Comparison of ENCODE assay signal across 9 cellular contexts in the genomic region with DNA sequence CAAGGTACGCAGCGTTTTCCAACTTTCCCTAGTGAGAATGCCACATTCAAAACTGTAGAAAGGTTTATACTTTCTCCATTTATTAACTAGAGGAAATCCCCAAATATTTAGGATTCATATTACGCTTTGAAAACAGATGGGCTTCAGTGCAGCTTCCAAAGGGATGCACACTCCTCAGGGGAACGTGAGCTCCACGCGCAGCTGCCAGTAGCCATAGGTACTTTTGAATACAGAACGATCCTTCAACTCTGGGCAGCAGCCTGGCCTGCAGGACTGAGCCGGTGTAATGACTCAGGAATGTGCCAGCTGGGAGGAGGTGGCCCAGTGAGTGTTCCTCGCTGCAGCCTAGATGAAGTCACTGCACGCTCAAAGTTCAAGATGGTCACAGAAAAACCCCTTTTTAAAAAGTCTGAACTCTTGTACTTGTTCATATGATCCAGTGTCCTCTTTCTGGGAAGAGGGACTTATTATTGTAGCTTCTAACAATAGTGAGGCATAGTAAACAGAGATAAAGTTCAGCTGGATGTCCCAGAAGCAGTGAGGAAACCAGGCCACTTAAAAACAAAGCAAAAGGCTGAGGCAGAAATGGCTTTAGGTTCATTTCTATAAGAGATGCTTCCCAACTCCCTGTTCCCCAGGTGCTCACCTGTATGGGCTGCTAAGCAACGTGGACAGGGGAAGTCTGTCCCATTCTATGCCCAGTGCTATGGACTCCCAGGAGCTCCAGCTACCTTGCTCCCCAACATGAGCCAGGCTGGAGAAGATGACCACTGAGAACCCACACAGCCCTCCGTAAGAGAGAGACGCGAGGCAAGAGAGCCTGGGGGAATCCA.
A peak's percentile ranks its signal among the peaks of the same experiment; 100 is the strongest.
DNase-seq lines count a peak whose midpoint lies in the region; ATAC-seq, FAIRE-seq and TF ChIP-seq lines count a peak whose summit lies in the region.
"Had no signal": no experiment of that assay in that cellular context is flagged by ENCODE, and none has a peak within 500 bp of the region (broad histone marks: within the 10 kb centered on the region; RNA-seq: fewer than 3 reads in every experiment).

No MANE protein-coding gene starts in this region.

- no peak; the same call in 1 of the 2 replicates for TF ChIP-seq RAD21 in HepG2 (CRISPR knock-in tag; IDR thresholded peaks at IDR 0.05)

- WGBS in HepG2 (ENCODE audit: low lambda C conversion rate): 17% methylated on average over 14 of the region's 14 CpGs

- H3K27me3 Mint-ChIP-seq in type B pancreatic cell: no peaks in the 10 kb centered on the region
- H3K27me3 Mint-ChIP-seq in effector memory CD8-positive, alpha-beta T cell: peaks cover 78 to 82% of the 10 kb centered on the region in 2 donors
- peaks cover 40% of the 10 kb centered on the region for H3K27me3 Mint-ChIP-seq in activated T-helper 17 cell treated with anti-CD3 and anti-CD28 coated beads, Interleukin-2, amount 50 U/mL, for 72 hours

- H3K27me3 ChIP-seq in HepG2 (ENCODE audit: control insufficient read depth in 1 of 2, insufficient read depth in 2 of 2, low read length in 2 of 2): no peaks in the 10 kb centered on the region

- H3K4me1 Mint-ChIP-seq in type B pancreatic cell (ENCODE audit: unreplicated experiment): peaks cover 42% of the 10 kb centered on the region
- no peaks in the 10 kb centered on the region for H3K4me1 Mint-ChIP-seq in effector memory CD8-positive, alpha-beta T cell (ENCODE audit: low read depth in 2 of 2)
- no peaks in the 10 kb centered on the region for H3K4me1 Mint-ChIP-seq in activated T-helper 17 cell treated with anti-CD3 and anti-CD28 coated beads, Interleukin-2, amount 50 U/mL, for 72 hours

- CTCF ChIA-PET in HepG2 (lab: Yijun Ruan, JAX; ENCODE audit: low intra/inter-chr PET ratio, low total read pairs): no interaction called here

- POLR2A ChIA-PET in HepG2 (lab: Yijun Ruan, JAX): interaction anchor here (0.7 to 3.9 kb wide), 9 partner anchors 9 to 466 kb away, joined by 3 to 48 read pairs (median 3); no protein-coding TSS in a partner anchor

- H3K79me2 ChIP-seq in HepG2 (ENCODE audit: insufficient read depth, low read length): no peaks in the 10 kb centered on the region

- TSS peak; percentile 99 for BruUV-seq in HepG2 (replicated peaks; lab: Mats Ljungman, UMichigan)

- peak overlapping the region; percentile 72 for H3K4me2 ChIP-seq in HepG2 (ENCODE audit: low read depth, low read length)

- peak overlapping the region; percentile 89 for H3K27ac ChIP-seq in HepG2 (ENCODE audit: extremely low read length, insufficient read depth, low read length)

- in situ Hi-C loops in HepG2 (cut with HindIII; ENCODE audit: extremely low pct_ligation_motif_present, low pct_unique_long_range_greater_than_20kb): no loop called here

- H3K9me3 ChIP-seq in HepG2 (ENCODE audit: low read length): no peaks in the 10 kb centered on the region

- TF ChIP-seq EP300 in HepG2 (IDR thresholded peaks at IDR 0.05; ENCODE audit: low read depth in 2 of 2, low read length in 2 of 2) (peak; percentile 57 to 82; a peak in 2 of 4 replicates), HepG2 (CRISPR knock-in tag; IDR thresholded peaks at IDR 0.05; ENCODE audit: borderline replicate concordance) (peak; percentile 79)

- ATAC-seq in HepG2 (peak; percentile 99), HG03565 (IDR thresholded peaks at IDR 0.05; ENCODE audit: unreplicated experiment) (no peak)
- ATAC-seq in effector memory CD8-positive, alpha-beta T cell (replicated peaks): no peak
- ATAC-seq in activated T-helper 17 cell treated with anti-CD3 and anti-CD28 coated beads, Interleukin-2, amount 50 U/mL, for 72 hours (replicated peaks): no peak

- no peak overlapping the region for H2AFZ ChIP-seq in HepG2 (ENCODE audit: low read length)

- peak; percentile 99 for FAIRE-seq in HepG2 (lab: Jason Lieb, UNC)

- peaks cover 11% of the 10 kb centered on the region for H3K9me3 Mint-ChIP-seq in type B pancreatic cell
- no peaks in the 10 kb centered on the region for H3K9me3 Mint-ChIP-seq in effector memory CD8-positive, alpha-beta T cell
- H3K9me3 Mint-ChIP-seq in activated T-helper 17 cell treated with anti-CD3 and anti-CD28 coated beads, Interleukin-2, amount 50 U/mL, for 72 hours: no peaks in the 10 kb centered on the region

- peak; percentile 41 to 69; a peak in 3 of 4 replicates for TF ChIP-seq POLR2A in HepG2 (IDR thresholded peaks at IDR 0.05; ENCODE audit: insufficient read depth in 1 of 2, low read depth in 2 of 2, low read length in 2 of 2)

- H3K36me3 Mint-ChIP-seq in type B pancreatic cell: peaks cover 28% of the 10 kb centered on the region
- H3K36me3 Mint-ChIP-seq in effector memory CD8-positive, alpha-beta T cell (ENCODE audit: insufficient read depth): no peaks in the 10 kb centered on the region
- no peaks in the 10 kb centered on the region for H3K36me3 Mint-ChIP-seq in activated T-helper 17 cell treated with anti-CD3 and anti-CD28 coated beads, Interleukin-2, amount 50 U/mL, for 72 hours (ENCODE audit: low read depth)

- intact Hi-C loops in HepG2 (cut with micrococcal nuclease; ENCODE audit: unreplicated experiment): loop anchor here (5.0 kb wide), 1 partner anchor 36 kb away; no protein-coding TSS in a partner anchor

- peaks cover 0 to 1% of the 10 kb centered on the region in 2 experiments; a peak in 1 of 5 replicates for H3K36me3 ChIP-seq in HepG2 (replicated peaks in 1 of 2; ENCODE audit: control insufficient read depth in 1 of 2, insufficient read depth in 2 of 2, low read length in 2 of 2)

- H3K27ac Mint-ChIP-seq in type B pancreatic cell: peak overlapping the region; percentile 80
- no peak overlapping the region for H3K27ac Mint-ChIP-seq in effector memory CD8-positive, alpha-beta T cell
- H3K27ac Mint-ChIP-seq in activated T-helper 17 cell treated with anti-CD3 and anti-CD28 coated beads, Interleukin-2, amount 50 U/mL, for 72 hours: no peak overlapping the region

- DNase-seq in LHCN-M2 (ENCODE audit: low read depth): peak; percentile 97
- DNase-seq in choroid plexus epithelial cell (ENCODE audit: low read depth): peak; percentile 93
- peak; percentile 97 for DNase-seq in HepG2 (ENCODE audit: low spot score)
- DNase-seq in type B pancreatic cell (ENCODE audit: extremely low spot score, unreplicated experiment): no peak
- no peak for DNase-seq in effector memory CD8-positive, alpha-beta T cell
- DNase-seq: activated naive CD4-positive, alpha-beta T cell; retina had no signal

- no peak overlapping the region for H3K4me3 Mint-ChIP-seq in type B pancreatic cell
- H3K4me3 Mint-ChIP-seq in effector memory CD8-positive, alpha-beta T cell: no peak overlapping the region
- no peak overlapping the region for H3K4me3 Mint-ChIP-seq in activated T-helper 17 cell treated with anti-CD3 and anti-CD28 coated beads, Interleukin-2, amount 50 U/mL, for 72 hours

- peak overlapping the region; percentile 70 for H3K9ac ChIP-seq in HepG2 (ENCODE audit: insufficient read depth, low read depth, low read length)

- no peak for TF ChIP-seq CTCF in choroid plexus epithelial cell (conservative IDR thresholded peaks at IDR 0.05; ENCODE audit: low read depth, low read length)
- TF ChIP-seq CTCF in HepG2 (CRISPR knock-in tag; IDR thresholded peaks at IDR 0.05): no peak
- no peak for TF ChIP-seq CTCF in type B pancreatic cell (conservative IDR thresholded peaks at IDR 0.05)

- H3K4me3 ChIP-seq in choroid plexus epithelial cell (ENCODE audit: low read depth, low read length) (no peak overlapping the region), HepG2 (replicated peaks in 1 of 3; ENCODE audit: insufficient read depth in 1 of 3, low read depth in 2 of 3, low read length in 3 of 3) (peak overlapping the region in 1 of 3 experiments; percentile 41; a peak in 2 of 6 replicates)

- peaks cover 59% of the 10 kb centered on the region for H3K4me1 ChIP-seq in HepG2 (ENCODE audit: insufficient read depth, low read length)

- H4K20me1 ChIP-seq in HepG2 (ENCODE audit: insufficient read depth, low read length): no peaks in the 10 kb centered on the region

TF ChIP-seq in HepG2, 621 proteins besides CTCF, POLR2A, EP300 and RAD21 (continues in another document):
- no peak for TF ChIP-seq MTF2 (CRISPR knock-in tag; IDR thresholded peaks at IDR 0.05; ENCODE audit: borderline replicate concordance)
- TF ChIP-seq FOXJ3 (CRISPR knock-in tag; IDR thresholded peaks at IDR 0.05; ENCODE audit: borderline replicate concordance): peak; percentile 80
- TF ChIP-seq, protein P1, sequence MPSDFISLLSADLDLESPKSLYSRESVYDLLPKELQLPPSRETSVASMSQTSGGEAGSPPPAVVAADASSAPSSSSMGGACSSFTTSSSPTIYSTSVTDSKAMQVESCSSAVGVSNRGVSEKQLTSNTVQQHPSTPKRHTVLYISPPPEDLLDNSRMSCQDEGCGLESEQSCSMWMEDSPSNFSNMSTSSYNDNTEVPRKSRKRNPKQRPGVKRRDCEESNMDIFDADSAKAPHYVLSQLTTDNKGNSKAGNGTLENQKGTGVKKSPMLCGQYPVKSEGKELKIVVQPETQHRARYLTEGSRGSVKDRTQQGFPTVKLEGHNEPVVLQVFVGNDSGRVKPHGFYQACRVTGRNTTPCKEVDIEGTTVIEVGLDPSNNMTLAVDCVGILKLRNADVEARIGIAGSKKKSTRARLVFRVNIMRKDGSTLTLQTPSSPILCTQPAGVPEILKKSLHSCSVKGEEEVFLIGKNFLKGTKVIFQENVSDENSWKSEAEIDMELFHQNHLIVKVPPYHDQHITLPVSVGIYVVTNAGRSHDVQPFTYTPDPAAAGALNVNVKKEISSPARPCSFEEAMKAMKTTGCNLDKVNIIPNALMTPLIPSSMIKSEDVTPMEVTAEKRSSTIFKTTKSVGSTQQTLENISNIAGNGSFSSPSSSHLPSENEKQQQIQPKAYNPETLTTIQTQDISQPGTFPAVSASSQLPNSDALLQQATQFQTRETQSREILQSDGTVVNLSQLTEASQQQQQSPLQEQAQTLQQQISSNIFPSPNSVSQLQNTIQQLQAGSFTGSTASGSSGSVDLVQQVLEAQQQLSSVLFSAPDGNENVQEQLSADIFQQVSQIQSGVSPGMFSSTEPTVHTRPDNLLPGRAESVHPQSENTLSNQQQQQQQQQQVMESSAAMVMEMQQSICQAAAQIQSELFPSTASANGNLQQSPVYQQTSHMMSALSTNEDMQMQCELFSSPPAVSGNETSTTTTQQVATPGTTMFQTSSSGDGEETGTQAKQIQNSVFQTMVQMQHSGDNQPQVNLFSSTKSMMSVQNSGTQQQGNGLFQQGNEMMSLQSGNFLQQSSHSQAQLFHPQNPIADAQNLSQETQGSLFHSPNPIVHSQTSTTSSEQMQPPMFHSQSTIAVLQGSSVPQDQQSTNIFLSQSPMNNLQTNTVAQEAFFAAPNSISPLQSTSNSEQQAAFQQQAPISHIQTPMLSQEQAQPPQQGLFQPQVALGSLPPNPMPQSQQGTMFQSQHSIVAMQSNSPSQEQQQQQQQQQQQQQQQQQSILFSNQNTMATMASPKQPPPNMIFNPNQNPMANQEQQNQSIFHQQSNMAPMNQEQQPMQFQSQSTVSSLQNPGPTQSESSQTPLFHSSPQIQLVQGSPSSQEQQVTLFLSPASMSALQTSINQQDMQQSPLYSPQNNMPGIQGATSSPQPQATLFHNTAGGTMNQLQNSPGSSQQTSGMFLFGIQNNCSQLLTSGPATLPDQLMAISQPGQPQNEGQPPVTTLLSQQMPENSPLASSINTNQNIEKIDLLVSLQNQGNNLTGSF (CRISPR knock-in tag; IDR thresholded peaks at IDR 0.05): no peak
- TF ChIP-seq ZNF230 (CRISPR knock-in tag; IDR thresholded peaks at IDR 0.05): peak; percentile 78; the same call in 1 of the 2 replicates
- no peak for TF ChIP-seq FLYWCH1 (CRISPR knock-in tag; IDR thresholded peaks at IDR 0.05)

Comparison
In these comparisons a context has a peak if more than half of its experiments do, and no peak if none do; other contexts are left out.
1. DNase-seq: peak in LHCN-M2 (single experiment), choroid plexus epithelial cell (single experiment) and HepG2 (single experiment); none in type B pancreatic cell (single experiment) and effector memory CD8-positive, alpha-beta T cell (0 of 3).